Comparison of ENCODE assay signal across 25 cellular contexts in genomic region chr2:190844700-190845410, GRCh38. TPM values are rescaled to one million over a fixed set of nuclear protein-coding genes. Genes with fewer than 3 reads are reported as not detected.
DNase-seq lines count a peak whose midpoint lies in the region; ATAC-seq and TF ChIP-seq lines count a peak whose summit lies in the region.
"Had no signal": no experiment of that assay in that cellular context is flagged by ENCODE, and none has a peak within 500 bp of the region (broad histone marks: within the 10 kb centered on the region; RNA-seq: fewer than 3 reads in every experiment).

No MANE protein-coding gene starts in this region.

- CTCF ChIA-PET in SK-N-SH (lab: Yijun Ruan, JAX) (interaction anchor here (1.1 kb wide), 1 partner anchor 320 kb away, joined by 3 read pairs; no protein-coding TSS in a partner anchor), T-cell (lab: Charles Lee) (interaction anchor here in 1 of 2 donors (0.7 kb wide), 1 partner anchor 41 kb away, joined by 3 read pairs; no protein-coding TSS in a partner anchor)

- peaks cover 15% of the 10 kb centered on the region for H3K36me3 Mint-ChIP-seq in stimulated activated naive CD8-positive, alpha-beta T cell treated with anti-CD3 and anti-CD28 coated beads, Interleukin-15, Interleukin-2, amounts not matched to agents 100 ng/mL and 50 ng/mL, for 24 hours (ENCODE audit: low read depth)
- peaks cover 22% of the 10 kb centered on the region for H3K36me3 Mint-ChIP-seq in T-cell
- H3K36me3 Mint-ChIP-seq: activated naive CD8-positive, alpha-beta T cell treated with anti-CD3 and anti-CD28 coated beads, Interleukin-2, amount 10 ng/mL, durations not matched to agents 7 days and 5 days had no signal

- ATAC-seq in SK-N-SH treated with all-trans-retinoic acid at 6 μM for 48 hours (no peak), foreskin keratinocyte (no peak), T-cell (replicated peaks in 1 of 4) (no peak), HG03135 (IDR thresholded peaks at IDR 0.05; ENCODE audit: unreplicated experiment) (no peak), HG03469 (IDR thresholded peaks at IDR 0.05; ENCODE audit: unreplicated experiment) (no peak)
- no peak for ATAC-seq in stimulated activated naive CD8-positive, alpha-beta T cell treated with anti-CD3 and anti-CD28 coated beads, Interleukin-15, Interleukin-2, amounts not matched to agents 100 U/mL and 50 U/mL, for 24 hours
- ATAC-seq: body of pancreas; effector memory CD8-positive, alpha-beta T cell; gastroesophageal sphincter had no signal

- WGBS in SK-N-SH (ENCODE audit: low lambda C conversion rate) = 65% methylated on average over 4 of the region's 4 CpGs

- H3K4me3 Mint-ChIP-seq in stimulated activated naive CD8-positive, alpha-beta T cell treated with anti-CD3 and anti-CD28 coated beads, Interleukin-15, Interleukin-2, amounts not matched to agents 100 ng/mL and 50 ng/mL, for 24 hours = peak overlapping the region; percentile 65
- H3K4me3 Mint-ChIP-seq in T-cell = no peak overlapping the region
- H3K4me3 Mint-ChIP-seq: activated naive CD8-positive, alpha-beta T cell treated with anti-CD3 and anti-CD28 coated beads, Interleukin-2, amount 10 ng/mL, durations not matched to agents 7 days and 5 days; CD8-positive, alpha-beta memory T cell; effector memory CD8-positive, alpha-beta T cell had no signal

- H3K9me2 ChIP-seq in SK-N-SH = no peaks in the 10 kb centered on the region

- no peak for TF ChIP-seq RAD21 in SK-N-SH (IDR thresholded peaks at IDR 0.05; ENCODE audit: low read length)

- H3K4me3 ChIP-seq in SK-N-SH (ENCODE audit: low read depth in 2 of 2, low read length in 1 of 2) = no peak overlapping the region
- H3K4me3 ChIP-seq: body of pancreas, esophagus squamous epithelium, gastroesophageal sphincter, lung, skin epidermis, tibial artery had no signal

- no peak for TF ChIP-seq EP300 in SK-N-SH (IDR thresholded peaks at IDR 0.05; ENCODE audit: borderline replicate concordance in 1 of 2, low read depth in 1 of 2, low read length in 1 of 2)

- peak overlapping the region; percentile 99 for H3K27ac Mint-ChIP-seq in stimulated activated naive CD8-positive, alpha-beta T cell treated with anti-CD3 and anti-CD28 coated beads, Interleukin-15, Interleukin-2, amounts not matched to agents 100 ng/mL and 50 ng/mL, for 24 hours
- no peak overlapping the region for H3K27ac Mint-ChIP-seq in T-cell
- H3K27ac Mint-ChIP-seq: activated naive CD8-positive, alpha-beta T cell treated with anti-CD3 and anti-CD28 coated beads, Interleukin-2, amount 10 ng/mL, durations not matched to agents 7 days and 5 days; effector memory CD8-positive, alpha-beta T cell had no signal

- no peaks in the 10 kb centered on the region for H3K79me2 ChIP-seq in SK-N-SH (ENCODE audit: insufficient read depth)

- no peaks in the 10 kb centered on the region for H3K27me3 ChIP-seq in SK-N-SH (ENCODE audit: insufficient read depth)
- H3K27me3 ChIP-seq in foreskin keratinocyte = no peaks in the 10 kb centered on the region
- H3K27me3 ChIP-seq: body of pancreas, esophagus squamous epithelium, gastroesophageal sphincter, tibial artery had no signal

- H3K27ac ChIP-seq in SK-N-SH (ENCODE audit: low read depth in 2 of 2, low read length in 1 of 2) (peak overlapping the region in 1 of 2 experiments; percentile 43; a peak in 2 of 4 replicates), foreskin keratinocyte (peak overlapping the region; percentile 98)
- H3K27ac ChIP-seq: 22Rv1, body of pancreas, esophagus squamous epithelium, gastroesophageal sphincter, KMS-11, tibial artery had no signal

- H3K36me3 ChIP-seq in SK-N-SH (replicated peaks in 1 of 2; ENCODE audit: control insufficient read depth in 1 of 2, insufficient read depth in 2 of 2, low read length in 1 of 2) = no peaks in the 10 kb centered on the region
- H3K36me3 ChIP-seq: esophagus squamous epithelium, gastroesophageal sphincter, tibial artery had no signal

- DNase-seq in SK-N-SH (no peak), foreskin keratinocyte (no peak), T-cell (no peak)
- no peak for DNase-seq in stimulated activated naive CD8-positive, alpha-beta T cell treated with anti-CD3 and anti-CD28 coated beads, Interleukin-15, Interleukin-2, amounts not matched to agents 100 U/mL and 50 U/mL, for 24 hours
- DNase-seq: activated naive CD8-positive, alpha-beta T cell treated with anti-CD3 and anti-CD28 coated beads, Interleukin-2, amount 10 ng/mL, durations not matched to agents 7 days and 5 days; AML-193; body of pancreas; CD8-positive, alpha-beta memory T cell; effector memory CD8-positive, alpha-beta T cell; esophagus squamous epithelium; GF-D8; kidney; NCI-H187; NCI-H526 treated with DMSO at 0.1 percent for 48 hours; stimulated activated naive CD4-positive, alpha-beta T cell; tibial artery had no signal

- peaks cover 34% of the 10 kb centered on the region for H3F3A ChIP-seq in SK-N-SH (replicated peaks; ENCODE audit: insufficient read depth)

- no peak overlapping the region for H3K9ac ChIP-seq in SK-N-SH
- H3K9ac ChIP-seq: KMS-11 had no signal

- POLR2A ChIA-PET in SK-N-SH (lab: Yijun Ruan, JAX) (no interaction called here), T-cell (lab: Charles Lee) (interaction anchor here in 1 of 2 donors (0.5 kb wide), 1 partner anchor 62 kb away, joined by 11 read pairs; no protein-coding TSS in a partner anchor)

- TF ChIP-seq CTCF in SK-N-SH (IDR thresholded peaks at IDR 0.05) (no peak), foreskin keratinocyte (conservative IDR thresholded peaks at IDR 0.05) (no peak)

- no peaks in the 10 kb centered on the region for H3K9me3 Mint-ChIP-seq in stimulated activated naive CD8-positive, alpha-beta T cell treated with anti-CD3 and anti-CD28 coated beads, Interleukin-15, Interleukin-2, amounts not matched to agents 100 ng/mL and 50 ng/mL, for 24 hours
- H3K9me3 Mint-ChIP-seq in T-cell = no peaks in the 10 kb centered on the region
- H3K9me3 Mint-ChIP-seq: activated naive CD8-positive, alpha-beta T cell treated with anti-CD3 and anti-CD28 coated beads, Interleukin-2, amount 10 ng/mL, durations not matched to agents 7 days and 5 days; CD8-positive, alpha-beta memory T cell; effector memory CD8-positive, alpha-beta T cell had no signal

- H3K4me2 ChIP-seq in SK-N-SH = peak overlapping the region; percentile 22; the same call in 1 of the 2 replicates
- H3K4me2 ChIP-seq: KMS-11 had no signal

- H3K9me3 ChIP-seq in SK-N-SH = no peaks in the 10 kb centered on the region
- H3K9me3 ChIP-seq: body of pancreas, esophagus squamous epithelium, gastroesophageal sphincter, tibial artery had no signal

- no peak overlapping the region for H2AFZ ChIP-seq in SK-N-SH (ENCODE audit: low read depth)

- H3K27me3 Mint-ChIP-seq in stimulated activated naive CD8-positive, alpha-beta T cell treated with anti-CD3 and anti-CD28 coated beads, Interleukin-15, Interleukin-2, amounts not matched to agents 100 ng/mL and 50 ng/mL, for 24 hours = no peaks in the 10 kb centered on the region
- no peaks in the 10 kb centered on the region for H3K27me3 Mint-ChIP-seq in T-cell
- H3K27me3 Mint-ChIP-seq: effector memory CD8-positive, alpha-beta T cell had no signal

- peaks cover 12% of the 10 kb centered on the region for H3K4me1 Mint-ChIP-seq in stimulated activated naive CD8-positive, alpha-beta T cell treated with anti-CD3 and anti-CD28 coated beads, Interleukin-15, Interleukin-2, amounts not matched to agents 100 ng/mL and 50 ng/mL, for 24 hours (ENCODE audit: low read depth)
- no peaks in the 10 kb centered on the region for H3K4me1 Mint-ChIP-seq in T-cell
- H3K4me1 Mint-ChIP-seq: activated naive CD8-positive, alpha-beta T cell treated with anti-CD3 and anti-CD28 coated beads, Interleukin-2, amount 10 ng/mL, durations not matched to agents 7 days and 5 days; CD8-positive, alpha-beta memory T cell had no signal

- H3K4me1 ChIP-seq in SK-N-SH (ENCODE audit: control insufficient read depth in 1 of 2, insufficient read depth in 2 of 2, low read depth in 1 of 2, low read length in 1 of 2) = peaks cover 2 to 46% of the 10 kb centered on the region in 2 experiments
- H3K4me1 ChIP-seq in foreskin keratinocyte = peaks cover 44% of the 10 kb centered on the region

- H4K20me1 ChIP-seq in SK-N-SH (ENCODE audit: insufficient read depth) = no peaks in the 10 kb centered on the region

TF ChIP-seq in SK-N-SH, 30 proteins besides CTCF, POLR2A, EP300 and RAD21 (continues in another document):
- TF ChIP-seq FOXM1 (IDR thresholded peaks at IDR 0.05; ENCODE audit: low read depth) (no peak), POLR2AphosphoS5 (IDR thresholded peaks at IDR 0.05; ENCODE audit: low read depth, low read length) (no peak), FOXJ3 (CRISPR knock-in tag; IDR thresholded peaks at IDR 0.05) (no peak), NFIC (IDR thresholded peaks at IDR 0.05; ENCODE audit: borderline replicate concordance) (no peak), MXI1 (IDR thresholded peaks at IDR 0.05; ENCODE audit: low read depth, low read length) (no peak), RCOR1 (IDR thresholded peaks at IDR 0.05; ENCODE audit: low read length) (no peak), TAF1 (IDR thresholded peaks at IDR 0.05; ENCODE audit: borderline replicate concordance, low read depth, low read length) (no peak), TEAD4 (IDR thresholded peaks at IDR 0.05; ENCODE audit: borderline replicate concordance, insufficient read depth) (no peak), ELF1 (IDR thresholded peaks at IDR 0.05) (no peak), SMC3 (IDR thresholded peaks at IDR 0.05; ENCODE audit: low read depth, low read length) (no peak)

TF ChIP-seq in SK-N-SH treated with all-trans-retinoic acid at 6 μM for 48 hours, 23 proteins besides CTCF, POLR2A, EP300 and RAD21 (continues in another document):
- TF ChIP-seq PATZ1 (CRISPR knock-in tag; IDR thresholded peaks at IDR 0.05; ENCODE audit: borderline replicate concordance) = no peak
- TF ChIP-seq ZC3H10 (CRISPR knock-in tag; IDR thresholded peaks at IDR 0.05) = no peak

RNA-seq across cellular contexts. Expression of gene GLS, which starts 35.8 kb away (rescaled TPM):
- polyA plus RNA-seq in SK-N-SH (2012; rRNA removed) = 37.2 and 58.5 TPM in 2 replicates
- polyA plus RNA-seq in SK-N-SH (2012; cell fraction: cytosol; rRNA removed) = 42.9 and 63.8 TPM in 2 replicates
- polyA plus RNA-seq in SK-N-SH (2012; cell fraction: nucleus; rRNA removed) = 69.8 and 184 TPM in 2 replicates
- total RNA-seq in foreskin keratinocyte = 75.9 and 94.3 TPM in 2 replicates
- polyA plus RNA-seq in foreskin keratinocyte = 15.7 and 17.1 TPM in 2 replicates
- 100 to 1,000 TPM; 192 to 233 (median 209) TPM for total RNA-seq in T-cell
